ENCODE assay signal across 9 cellular contexts in genomic region chr20:12913781-12914443, GRCh38.
"Had no signal": no experiment of that assay in that cellular context is flagged by ENCODE, and none has a peak within 500 bp of the region (broad histone marks: within the 10 kb centered on the region; RNA-seq: fewer than 3 reads in every experiment).

No MANE protein-coding gene starts in this region.

- H3K4me3 Mint-ChIP-seq: GM23338, H9, IgD-negative memory B cell had no signal

- FAIRE-seq: H1, H54, HTR-8/SVneo had no signal

- H3K27ac Mint-ChIP-seq: GM23338, H9, IgD-negative memory B cell had no signal

- H3K9ac ChIP-seq: KMS-11 had no signal

- H3K27me3 Mint-ChIP-seq: IgD-negative memory B cell had no signal

- ATAC-seq: GM23338, HCT116 had no signal

- DNase-seq: H9, KBM-7 had no signal

- H3K9me3 Mint-ChIP-seq: GM23338, H9 had no signal

- H3K36me3 Mint-ChIP-seq: IgD-negative memory B cell had no signal

- H3K4me1 Mint-ChIP-seq: IgD-negative memory B cell had no signal

- H3K4me3 ChIP-seq: GM23338 had no signal

- H3K27ac ChIP-seq: KMS-11 had no signal

- H3K4me2 ChIP-seq: GM23338, KMS-11 had no signal
